In genomic region chr6:37821449-37821848, GRCh38 we compare ENCODE assay signal across 10 cellular contexts. TPM values are rescaled to one million over a fixed set of nuclear protein-coding genes. Genes with fewer than 3 reads are reported as not detected.
A peak's percentile ranks its signal among the peaks of the same experiment; 100 is the strongest.
DNase-seq lines count a peak whose midpoint lies in the region; ATAC-seq and TF ChIP-seq lines count a peak whose summit lies in the region.
"Had no signal": no experiment of that assay in that cellular context is flagged by ENCODE, and none has a peak within 500 bp of the region (broad histone marks: within the 10 kb centered on the region; RNA-seq: fewer than 3 reads in every experiment).

No MANE protein-coding gene starts in this region.

- H3K27me3 ChIP-seq in BLaER1 treated with 17β-estradiol and CSF1 and Interleukin-3, amounts not matched to agents 10 nM and 100 nM: no peaks in the 10 kb centered on the region
- H3K27me3 ChIP-seq in WERI-Rb-1 (ENCODE audit: insufficient read depth, low read depth, severe bottlenecking): no peaks in the 10 kb centered on the region

- H3K4me3 Mint-ChIP-seq in IgD-negative memory B cell: peak overlapping the region; percentile 27 to 97 (median 60)
- H3K4me3 Mint-ChIP-seq in chondrocyte (ENCODE audit: unreplicated experiment): peak overlapping the region; percentile 86
- H3K4me3 Mint-ChIP-seq in naive thymus-derived CD8-positive, alpha-beta T cell: peak overlapping the region; percentile 85 to 96 (median 93)

- ATAC-seq in naive thymus-derived CD8-positive, alpha-beta T cell: no peak
- ATAC-seq in HG03469 (IDR thresholded peaks at IDR 0.05; ENCODE audit: unreplicated experiment): no peak

- H3K27me3 Mint-ChIP-seq in IgD-negative memory B cell (no peaks in the 10 kb centered on the region), chondrocyte (ENCODE audit: low read depth) (no peaks in the 10 kb centered on the region)
- peaks cover 0 to 1% (median 0%) of the 10 kb centered on the region in 5 donors for H3K27me3 Mint-ChIP-seq in naive thymus-derived CD8-positive, alpha-beta T cell

- no peak overlapping the region; a peak in 1 of 22 replicates for H3K27ac ChIP-seq in BLaER1 treated with 17β-estradiol and CSF1 and Interleukin-3, amounts not matched to agents 10 nM and 100 nM
- H3K27ac ChIP-seq in WERI-Rb-1: no peak overlapping the region

- H3K36me3 Mint-ChIP-seq in IgD-negative memory B cell (peaks cover 2% of the 10 kb centered on the region), chondrocyte (ENCODE audit: low read depth) (no peaks in the 10 kb centered on the region)
- no peaks in the 10 kb centered on the region for H3K36me3 Mint-ChIP-seq in naive thymus-derived CD8-positive, alpha-beta T cell

- no peak for TF ChIP-seq CTCF in chondrocyte (IDR thresholded peaks at IDR 0.05)
- no peak for TF ChIP-seq CTCF in WERI-Rb-1 (IDR thresholded peaks at IDR 0.05; ENCODE audit: low read depth, low read length)

- DNase-seq in chondrocyte (ENCODE audit: low spot score) (no peak), WERI-Rb-1 (no peak), NCI-H1092 (lab: John Stamatoyannopoulos, UW) (no peak)
- DNase-seq in naive thymus-derived CD8-positive, alpha-beta T cell: no peak
- DNase-seq in activated CD4-positive, alpha-beta T cell treated with anti-CD3 and anti-CD28 coated beads for 4 hours: no peak
- DNase-seq: GF-D8, NCI-H1694 had no signal

- H3K4me3 ChIP-seq in BLaER1 treated with 17β-estradiol and CSF1 and Interleukin-3, amounts not matched to agents 10 nM and 100 nM: peak overlapping the region in 9 of 10 experiments; percentile 66 to 86 (median 78); a peak in 14 of 20 replicates
- H3K4me3 ChIP-seq in WERI-Rb-1 (ENCODE audit: low read depth, low read length): no peak overlapping the region

- H4K20me1 ChIP-seq in BLaER1 treated with 17β-estradiol and CSF1 and Interleukin-3, amounts not matched to agents 10 nM and 100 nM: peaks cover 56 to 63% (median 61%) of the 10 kb centered on the region in 11 experiments

- no peaks in the 10 kb centered on the region for H3K9me3 ChIP-seq in BLaER1 treated with 17β-estradiol and CSF1 and Interleukin-3, amounts not matched to agents 10 nM and 100 nM (replicated peaks in 1 of 11)
- no peaks in the 10 kb centered on the region for H3K9me3 ChIP-seq in WERI-Rb-1 (ENCODE audit: severe bottlenecking)

- H3K4me1 ChIP-seq in BLaER1 treated with 17β-estradiol and CSF1 and Interleukin-3, amounts not matched to agents 10 nM and 100 nM: peaks cover 42 to 65% (median 47%) of the 10 kb centered on the region in 10 experiments

- POLR2A ChIA-PET in naive thymus-derived CD8-positive, alpha-beta T cell (lab: Charles Lee): no interaction called here

- no peaks in the 10 kb centered on the region for H3K9me3 Mint-ChIP-seq in IgD-negative memory B cell
- no peaks in the 10 kb centered on the region for H3K9me3 Mint-ChIP-seq in chondrocyte (ENCODE audit: low read depth)
- no peaks in the 10 kb centered on the region for H3K9me3 Mint-ChIP-seq in naive thymus-derived CD8-positive, alpha-beta T cell

- peak overlapping the region in 9 of 11 experiments; percentile 88 to 99 (median 97); a peak in 11 of 22 replicates for H3K9ac ChIP-seq in BLaER1 treated with 17β-estradiol and CSF1 and Interleukin-3, amounts not matched to agents 10 nM and 100 nM

- peaks cover 34 to 52% (median 40%) of the 10 kb centered on the region in 3 donors for H3K4me1 Mint-ChIP-seq in IgD-negative memory B cell
- H3K4me1 Mint-ChIP-seq in chondrocyte (ENCODE audit: low read depth): peaks cover 63% of the 10 kb centered on the region
- peaks cover 28 to 83% (median 75%) of the 10 kb centered on the region in 4 donors for H3K4me1 Mint-ChIP-seq in naive thymus-derived CD8-positive, alpha-beta T cell

- peak overlapping the region; percentile 80 to 94 (median 89) for H3K4me2 ChIP-seq in BLaER1 treated with 17β-estradiol and CSF1 and Interleukin-3, amounts not matched to agents 10 nM and 100 nM

- H3K27ac Mint-ChIP-seq in IgD-negative memory B cell (peak overlapping the region in 2 of 3 donors; percentile 26 to 97), chondrocyte (ENCODE audit: unreplicated experiment) (peak overlapping the region; percentile 34)
- peak overlapping the region; percentile 12 to 95 (median 79) for H3K27ac Mint-ChIP-seq in naive thymus-derived CD8-positive, alpha-beta T cell

- peaks cover 0 to 30% (median 14%) of the 10 kb centered on the region in 11 experiments; a peak in 13 of 22 replicates for H3K36me3 ChIP-seq in BLaER1 treated with 17β-estradiol and CSF1 and Interleukin-3, amounts not matched to agents 10 nM and 100 nM
- peaks cover 8% of the 10 kb centered on the region for H3K36me3 ChIP-seq in WERI-Rb-1

RNA-seq across cellular contexts. Expression of gene ZFAND3, which starts 1.9 kb away (rescaled TPM):
- polyA plus RNA-seq in IgD-negative memory B cell: 6.4 TPM
- 62.8 to 99.6 TPM (median 98.5 TPM) in 3 replicates for total RNA-seq in chondrocyte
- 10 to 100 TPM; 32.8 to 33.8 TPM for total RNA-seq in naive thymus-derived CD8-positive, alpha-beta T cell
- polyA plus RNA-seq in naive thymus-derived CD8-positive, alpha-beta T cell: 1 to 10 TPM; 3.7 to 4.5 (median 3.8) TPM
